Comparison of ENCODE assay signal across 15 cellular contexts in the genomic region with DNA sequence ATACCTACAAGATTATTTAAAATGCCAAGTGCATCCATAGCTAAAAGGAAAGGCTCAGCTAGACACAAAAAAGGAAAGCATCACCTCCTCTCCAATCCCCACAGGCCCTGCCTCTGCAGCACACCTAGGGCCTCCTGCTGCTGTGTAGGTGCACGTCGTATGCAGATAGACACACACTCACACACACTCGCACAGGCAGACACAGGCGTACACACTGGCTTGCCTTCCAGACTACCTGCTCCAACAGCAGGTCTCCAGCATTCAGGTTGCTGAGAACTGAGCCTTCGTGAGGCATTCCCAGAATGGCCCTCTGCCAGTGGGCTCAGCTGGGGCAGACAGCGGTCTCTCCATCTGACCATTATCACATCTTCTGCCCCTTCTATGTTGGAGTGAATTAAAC. TPM values are rescaled to one million over a fixed set of nuclear protein-coding genes. Genes with fewer than 3 reads are reported as not detected.
A peak's percentile ranks its signal among the peaks of the same experiment; 100 is the strongest.
DNase-seq lines count a peak whose midpoint lies in the region; ATAC-seq, FAIRE-seq and TF ChIP-seq lines count a peak whose summit lies in the region.
"Had no signal": no experiment of that assay in that cellular context is flagged by ENCODE, and none has a peak within 500 bp of the region (broad histone marks: within the 10 kb centered on the region; RNA-seq: fewer than 3 reads in every experiment).

No MANE protein-coding gene starts in this region.

- H4K20me1 ChIP-seq in H1 (replicated peaks in 1 of 2; ENCODE audit: control insufficient read depth in 1 of 2, insufficient read depth in 2 of 2, low read length in 2 of 2) (no peaks in the 10 kb centered on the region), PC-9 (ENCODE audit: insufficient read depth) (no peaks in the 10 kb centered on the region)

- H3F3A ChIP-seq in PC-9 (ENCODE audit: insufficient read depth, low read depth): peaks cover 13% of the 10 kb centered on the region; the same call in 1 of the 2 replicates

- TF ChIP-seq EP300 in H1 (IDR thresholded peaks at IDR 0.05; ENCODE audit: borderline replicate concordance in 1 of 2, low read depth in 2 of 2, low read length in 2 of 2): no peak

- H3K23me2 ChIP-seq in H1 (ENCODE audit: low read depth, low read length): no peaks in the 10 kb centered on the region

- no peak overlapping the region for H3K56ac ChIP-seq in H1 (replicated peaks; ENCODE audit: insufficient read length, low read depth, low read length)

- no peak overlapping the region for H3K27ac Mint-ChIP-seq in immature natural killer cell
- H3K27ac Mint-ChIP-seq: CD4-positive, alpha-beta memory T cell had no signal

- H3K79me2 ChIP-seq in H1 (ENCODE audit: control insufficient read depth in 1 of 2, insufficient read depth in 2 of 2, low read length in 2 of 2) (no peaks in the 10 kb centered on the region), trophoblast cell (ENCODE audit: control insufficient read depth, insufficient read depth, low read length, poor library complexity) (no peaks in the 10 kb centered on the region), PC-9 (ENCODE audit: low read depth) (no peaks in the 10 kb centered on the region)

- H4K91ac ChIP-seq in H1 (replicated peaks; ENCODE audit: insufficient read length, low read length) (no peak overlapping the region), trophoblast cell (ENCODE audit: low read depth, low read length) (no peak overlapping the region)

- no peak overlapping the region for H2AFZ ChIP-seq in H1 (ENCODE audit: low read length)
- no peak overlapping the region for H2AFZ ChIP-seq in trophoblast cell (ENCODE audit: insufficient read depth, low read length, poor library complexity)
- H2AFZ ChIP-seq in PC-9: no peak overlapping the region
- H2AFZ ChIP-seq: GM23248 had no signal

- H3K9me3 Mint-ChIP-seq in immature natural killer cell: peaks cover 0 to 6% (median 0%) of the 10 kb centered on the region in 6 donors

- no peaks in the 10 kb centered on the region; the same call in 1 of the 2 replicates for H3K9me2 ChIP-seq in PC-9 (ENCODE audit: insufficient read depth)

- 89% methylated on average over 6 of the region's 6 CpGs; no CpG with 5 or more reads in 1 of the 2 experiments for WGBS in H1 (ENCODE audit: extremely low coverage in 1 of 2, insufficient coverage in 1 of 2, insufficient read length in 1 of 2, insufficient replicate concordance in 2 of 2, low coverage in 1 of 2, low lambda C conversion rate in 2 of 2, missing lambda C conversion rate in 1 of 2), 2 experiments
- WGBS in trophoblast cell (ENCODE audit: extremely low coverage, insufficient coverage, insufficient read length): no CpG with 5 or more reads among the region's 6 CpGs

- H3K9me3 ChIP-seq in cardiac muscle cell (ENCODE audit: low read depth) (no peaks in the 10 kb centered on the region), H1 (ENCODE audit: insufficient read depth in 2 of 2, low read depth in 1 of 2, low read length in 1 of 2) (no peaks in the 10 kb centered on the region), trophoblast cell (ENCODE audit: insufficient read depth, low read depth, low read length) (peaks cover 2% of the 10 kb centered on the region), PC-9 (ENCODE audit: insufficient read depth, low read depth) (no peaks in the 10 kb centered on the region)
- H3K9me3 ChIP-seq: BE2C had no signal

- no TSS peak for BruUV-seq in PC-9 (replicated peaks; lab: Mats Ljungman, UMichigan)

- H3K4me2 ChIP-seq in H1 (ENCODE audit: insufficient read depth in 1 of 2, low read depth in 2 of 2, low read length in 2 of 2): no peak overlapping the region
- no peak overlapping the region for H3K4me2 ChIP-seq in trophoblast cell (ENCODE audit: low read length)
- no peak overlapping the region for H3K4me2 ChIP-seq in PC-9

- H3K14ac ChIP-seq in H1 (ENCODE audit: insufficient read length) (no peak overlapping the region), trophoblast cell (ENCODE audit: low read length) (no peak overlapping the region)

- no peak overlapping the region for H3K18ac ChIP-seq in H1 (ENCODE audit: extremely low read depth, low read length)
- no peak overlapping the region for H3K18ac ChIP-seq in trophoblast cell (ENCODE audit: low read length)

- H3K4me1 ChIP-seq in cardiac muscle cell (ENCODE audit: low read depth): peaks cover 32% of the 10 kb centered on the region
- no peaks in the 10 kb centered on the region; a peak in 1 of 7 replicates for H3K4me1 ChIP-seq in H1 (replicated peaks in 1 of 4; ENCODE audit: control insufficient read depth in 3 of 4, insufficient read depth in 4 of 4, low read length in 3 of 4)
- H3K4me1 ChIP-seq in trophoblast cell (ENCODE audit: control insufficient read depth in 1 of 2, insufficient read depth in 2 of 2, low read length in 2 of 2): no peaks in the 10 kb centered on the region
- no peaks in the 10 kb centered on the region for H3K4me1 ChIP-seq in PC-9 (replicated peaks; ENCODE audit: insufficient read depth)
- H3K4me1 ChIP-seq: BE2C had no signal

- H3K4me1 Mint-ChIP-seq in immature natural killer cell: peaks cover 0 to 4% of the 10 kb centered on the region in 2 donors

- H2BK20ac ChIP-seq in H1 (ENCODE audit: low read length): no peak overlapping the region

- no peak overlapping the region for H2BK12ac ChIP-seq in H1 (ENCODE audit: low read depth, low read length)
- no peak overlapping the region for H2BK12ac ChIP-seq in trophoblast cell (ENCODE audit: low read length)

- POLR2A ChIA-PET in H1 (lab: Charles Lee; ENCODE audit: partially characterized antibody) (interaction anchor here (0.6 to 0.7 kb wide), 2 partner anchors 239 to 1560 kb away, joined by 3 read pairs; no protein-coding TSS in a partner anchor), PC-9 (lab: Charles Lee; ENCODE audit: unreplicated experiment) (no interaction called here)

- TF ChIP-seq POLR2A in H1 (IDR thresholded peaks at IDR 0.05; ENCODE audit: control extremely low read depth in 1 of 2, low read depth in 2 of 2, low read length in 2 of 2): no peak

- peak overlapping the region; percentile 89 for H3K27ac ChIP-seq in cardiac muscle cell
- no peak overlapping the region for H3K27ac ChIP-seq in H1 (ENCODE audit: low read depth, low read length)
- H3K27ac ChIP-seq in trophoblast cell (ENCODE audit: low read depth, low read length): no peak overlapping the region
- no peak overlapping the region for H3K27ac ChIP-seq in PC-9
- H3K27ac ChIP-seq: C4-2B, GM23248 had no signal

- no peak for TF ChIP-seq RAD21 in H1 (IDR thresholded peaks at IDR 0.05 in 1 of 2, conservative IDR thresholded peaks at IDR 0.05 in 1 of 2; ENCODE audit: low read depth in 2 of 2, low read length in 2 of 2)

- H3K36me3 Mint-ChIP-seq in immature natural killer cell: no peaks in the 10 kb centered on the region
- H3K36me3 Mint-ChIP-seq: CD4-positive, alpha-beta memory T cell had no signal

- H3K27me3 ChIP-seq in cardiac muscle cell (no peaks in the 10 kb centered on the region), H1 (replicated peaks in 1 of 4; ENCODE audit: control insufficient read depth in 3 of 4, extremely low read depth in 1 of 4, insufficient read depth in 3 of 4, low read length in 3 of 4) (no peaks in the 10 kb centered on the region), trophoblast cell (ENCODE audit: insufficient read depth, low read length) (no peaks in the 10 kb centered on the region), PC-9 (ENCODE audit: insufficient read depth, low read depth) (no peaks in the 10 kb centered on the region)
- H3K27me3 ChIP-seq: BE2C had no signal

- no peak for TF ChIP-seq CTCF in cardiac muscle cell (IDR thresholded peaks at IDR 0.05; ENCODE audit: low read depth, low read length)
- no peak for TF ChIP-seq CTCF in H1 (IDR thresholded peaks at IDR 0.05; ENCODE audit: control extremely low read depth in 1 of 3, insufficient read depth in 1 of 3, low read depth in 1 of 3, low read length in 3 of 3)
- no peak for TF ChIP-seq CTCF in PC-9 (conservative IDR thresholded peaks at IDR 0.05)

- H3K36me3 ChIP-seq in cardiac muscle cell (no peaks in the 10 kb centered on the region), H1 (ENCODE audit: control insufficient read depth in 2 of 4, insufficient read depth in 4 of 4, low read length in 3 of 4) (no peaks in the 10 kb centered on the region; a peak in 1 of 8 replicates), trophoblast cell (ENCODE audit: control insufficient read depth in 1 of 2, insufficient read depth in 2 of 2, low read length in 2 of 2) (peaks cover 0 to 2% of the 10 kb centered on the region in 2 experiments), PC-9 (ENCODE audit: low read depth) (no peaks in the 10 kb centered on the region)
- H3K36me3 ChIP-seq: BE2C had no signal

- no peak overlapping the region for H4K5ac ChIP-seq in H1 (ENCODE audit: insufficient read length, low read depth, low read length)

- no peak overlapping the region for H4K12ac ChIP-seq in trophoblast cell (ENCODE audit: low read depth, low read length)

- no peak overlapping the region for H3K4me3 Mint-ChIP-seq in immature natural killer cell
- H3K4me3 Mint-ChIP-seq: CD4-positive, alpha-beta memory T cell had no signal

- H2BK15ac ChIP-seq in H1 (ENCODE audit: low read length): no peak overlapping the region

- H2BK5ac ChIP-seq in H1 (ENCODE audit: low read depth, low read length): no peak overlapping the region
- no peak overlapping the region for H2BK5ac ChIP-seq in trophoblast cell (ENCODE audit: low read depth, low read length, poor library complexity)

- H3K4ac ChIP-seq in H1 (replicated peaks; ENCODE audit: insufficient read length, low read depth, low read length): no peak overlapping the region
- H3K4ac ChIP-seq in trophoblast cell (ENCODE audit: low read depth, low read length): no peak overlapping the region

- H2AK5ac ChIP-seq in H1 (ENCODE audit: low read depth, low read length): peak overlapping the region; percentile 11; the same call in 1 of the 2 replicates
- no peak overlapping the region for H2AK5ac ChIP-seq in trophoblast cell (ENCODE audit: low read length)

- H3K79me1 ChIP-seq in H1 (ENCODE audit: low read depth, low read length) (no peaks in the 10 kb centered on the region), trophoblast cell (ENCODE audit: low read length) (no peaks in the 10 kb centered on the region)

- FAIRE-seq in H1 (lab: Jason Lieb, UNC): no peak
- FAIRE-seq: HTR-8/SVneo had no signal

- H4K8ac ChIP-seq in H1 (ENCODE audit: extremely low read depth, insufficient read depth, low read length) (no peak overlapping the region), trophoblast cell (ENCODE audit: low read depth, low read length) (no peak overlapping the region)

- intact Hi-C loops in Right ventricle myocardium superior (cut with DNase I): no loop called here
- intact Hi-C loops in PC-9 (cut with micrococcal nuclease; ENCODE audit: unreplicated experiment): loop anchor here (5.0 kb wide), 1 partner anchor 34 kb away; a partner anchor contains a TSS

- H2BK120ac ChIP-seq in H1 (replicated peaks; ENCODE audit: low read depth, low read length) (no peak overlapping the region), trophoblast cell (ENCODE audit: insufficient read depth, low read length, poor library complexity) (no peak overlapping the region)

- H3K4me3 ChIP-seq in cardiac muscle cell (no peak overlapping the region), H1 (ENCODE audit: extremely low read depth in 1 of 4, insufficient read depth in 2 of 4, low read depth in 3 of 4, low read length in 4 of 4) (no peak overlapping the region), trophoblast cell (ENCODE audit: low read depth, low read length) (peak overlapping the region; percentile 2), PC-9 (no peak overlapping the region)
- H3K4me3 ChIP-seq: GM23248 had no signal

- H3K23ac ChIP-seq in H1 (ENCODE audit: insufficient read length) (no peak overlapping the region), trophoblast cell (ENCODE audit: low read length) (no peak overlapping the region)

- DNase-seq in cardiac muscle cell (ENCODE audit: low read depth in 1 of 2, low spot score in 1 of 2) (no peak), Right ventricle myocardium superior (no peak), H1 (ENCODE audit: low read depth in 1 of 2, low spot score in 2 of 2) (no peak), trophoblast cell (no peak), MV-4-11 (lab: John Stamatoyannopoulos, UW) (no peak), immature natural killer cell (no peak), PC-9 (no peak)
- no peak for DNase-seq in activated CD4-positive, alpha-beta T cell treated with anti-CD3 and anti-CD28 coated beads, Interleukin-2, amount 50 U/mL, for 48 hours
- DNase-seq: BE2C; CD4-positive, alpha-beta memory T cell; DMS53; GM23248; H7 had no signal

- ATAC-seq in Right ventricle myocardium superior (ENCODE audit: poor library complexity): no peak

- H3K9ac ChIP-seq in H1 (replicated peaks in 1 of 4; ENCODE audit: extremely low read depth in 1 of 4, low read depth in 3 of 4, low read length in 3 of 4) (no peak overlapping the region), trophoblast cell (ENCODE audit: low read length) (no peak overlapping the region)
- H3K9ac ChIP-seq: GM23248 had no signal

- H3K27me3 Mint-ChIP-seq in immature natural killer cell (ENCODE audit: low read depth in 3 of 3): peaks cover 0 to under 1% (median 0%) of the 10 kb centered on the region in 3 donors

- CTCF ChIA-PET in H1 (lab: Charles Lee; ENCODE audit: partially characterized antibody): interaction anchor here (1.0 to 1.5 kb wide), 4 partner anchors 12 to 117 kb away, joined by 3 to 5 read pairs (median 5); no protein-coding TSS in a partner anchor
- CTCF ChIA-PET in PC-9 (lab: Charles Lee): no interaction called here

RNA-seq across cellular contexts. Expression of a gene that starts 35.3 kb away (rescaled TPM):
- total RNA-seq in cardiac muscle cell (9.6 and 12.3 TPM in 2 replicates), Right ventricle myocardium superior (1.4 TPM), PC-9 (2021) (0.15 TPM in 2 replicates)
- polyA plus RNA-seq in cardiac muscle cell (23.9 and 26.6 TPM in 2 replicates), H1 (2011; rRNA removed) (4.4 and 5.0 TPM in 2 replicates), immature natural killer cell (not detected)
- total RNA-seq in H1 (2021; fragmentation: NEBNext Ultra II Directional; extraction: Animal tissue kit (Norgen Biotek cat#: 25700)): 4.6 and 4.7 TPM in 2 replicates
- 4.4 TPM for polyA plus RNA-seq in H1 (2011; cell fraction: cytosol; rRNA removed)
- 4.7 TPM for polyA plus RNA-seq in H1 (2011; cell fraction: nucleus; rRNA removed)
- 2.8 to 4.4 TPM (median 3.2 TPM) in 4 replicates for polyA plus RNA-seq in H1 (2012, experiment 1 of 2)
- polyA plus RNA-seq in H1 (2012, experiment 2 of 2): 2.7 TPM
- polyA plus RNA-seq in H1 (2013, experiment 1 of 2): 2.7 TPM
- polyA plus RNA-seq in H1 (2013, experiment 2 of 2): 3.5 TPM
- polyA minus RNA-seq in H1 (2011; rRNA and poly(A)+ RNA removed): 2.4 and 2.5 TPM in 2 replicates
- polyA minus RNA-seq in H1 (2011; cell fraction: cytosol; rRNA and poly(A)+ RNA removed): 2.6 TPM
- 3.4 TPM for polyA minus RNA-seq in H1 (2011; cell fraction: nucleus; rRNA and poly(A)+ RNA removed)
- polyA plus RNA-seq in trophoblast cell (2013): 0.25 and 0.36 TPM in 2 replicates
- total RNA-seq: CD4-positive, alpha-beta memory T cell had no signal
